Comparison of ENCODE assay signal across 12 cellular contexts in genomic region chr17:79842136-79842655, GRCh38. TPM values are rescaled to one million over a fixed set of nuclear protein-coding genes. Genes with fewer than 3 reads are reported as not detected.
DNase-seq lines count a peak whose midpoint lies in the region; ATAC-seq and TF ChIP-seq lines count a peak whose summit lies in the region.
"Had no signal": no experiment of that assay in that cellular context is flagged by ENCODE, and none has a peak within 500 bp of the region (broad histone marks: within the 10 kb centered on the region; RNA-seq: fewer than 3 reads in every experiment).

No MANE protein-coding gene starts in this region.

- H3K4me3 ChIP-seq in stomach: peak overlapping the region in 2 of 4 donors; percentile 50 to 56

- no peaks in the 10 kb centered on the region for H3K9me3 Mint-ChIP-seq in T-helper 1 cell treated with Interleukin-12 subunit alpha and Interleukin-12 subunit beta and Interleukin-4 antibody, amounts not matched to agents 30 μg/mL and 1 μg/mL, for 36 hours
- H3K9me3 Mint-ChIP-seq in WTC11: no peaks in the 10 kb centered on the region
- no peaks in the 10 kb centered on the region for H3K9me3 Mint-ChIP-seq in stimulated activated memory B cell treated with anti-CD40 and anti-IgM and Interleukin-4, amounts not matched to agents 10 μg/mL and 1 μg/mL and 100 μg/mL, for 72 hours

- POLR2A ChIA-PET in WTC11 (lab: Charles Lee): interaction anchor here (0.6 to 1.7 kb wide), 4 partner anchors 88 to 1060 kb away, joined by 3 to 5 read pairs (median 3); no protein-coding TSS in a partner anchor

- H3K4me3 Mint-ChIP-seq in T-helper 1 cell treated with Interleukin-12 subunit alpha and Interleukin-12 subunit beta and Interleukin-4 antibody, amounts not matched to agents 30 μg/mL and 1 μg/mL, for 36 hours: peak overlapping the region; percentile 51
- H3K4me3 Mint-ChIP-seq in WTC11: peak overlapping the region; percentile 54
- H3K4me3 Mint-ChIP-seq in stimulated activated memory B cell treated with anti-CD40 and anti-IgM and Interleukin-4, amounts not matched to agents 10 μg/mL and 1 μg/mL and 100 μg/mL, for 72 hours: peak overlapping the region; percentile 50

- peaks cover 44% of the 10 kb centered on the region for H3K27me3 Mint-ChIP-seq in T-helper 1 cell treated with Interleukin-12 subunit alpha and Interleukin-12 subunit beta and Interleukin-4 antibody, amounts not matched to agents 30 μg/mL and 1 μg/mL, for 36 hours (ENCODE audit: low read depth)
- peaks cover 84% of the 10 kb centered on the region for H3K27me3 Mint-ChIP-seq in WTC11 (ENCODE audit: low read depth)
- H3K27me3 Mint-ChIP-seq in stimulated activated memory B cell treated with anti-CD40 and anti-IgM and Interleukin-4, amounts not matched to agents 10 μg/mL and 1 μg/mL and 100 μg/mL, for 72 hours: peaks cover 43% of the 10 kb centered on the region

- H3K36me3 Mint-ChIP-seq in T-helper 1 cell treated with Interleukin-12 subunit alpha and Interleukin-12 subunit beta and Interleukin-4 antibody, amounts not matched to agents 30 μg/mL and 1 μg/mL, for 36 hours (ENCODE audit: low read depth): peaks cover 6% of the 10 kb centered on the region
- H3K36me3 Mint-ChIP-seq in WTC11: no peaks in the 10 kb centered on the region
- no peaks in the 10 kb centered on the region for H3K36me3 Mint-ChIP-seq in stimulated activated memory B cell treated with anti-CD40 and anti-IgM and Interleukin-4, amounts not matched to agents 10 μg/mL and 1 μg/mL and 100 μg/mL, for 72 hours

- DNase-seq in T-helper 1 cell: no peak
- DNase-seq in WTC11 (ENCODE audit: low spot score): peak; percentile 43
- peak; percentile 43 for DNase-seq in iPS-NIHi7 (ENCODE audit: extremely low spot score)
- no peak for DNase-seq in stomach
- DNase-seq: activated CD4-positive, alpha-beta T cell treated with anti-CD3 and anti-CD28 coated beads, Interleukin-2, amount 50 U/mL, for 4 hours; NCI-H446 treated with DMSO at 0.1 percent for 48 hours had no signal

- ATAC-seq in WTC11 (no peak), HG02798 (IDR thresholded peaks at IDR 0.05; ENCODE audit: poor library complexity, unreplicated experiment) (no peak), HG02981 (IDR thresholded peaks at IDR 0.05; ENCODE audit: unreplicated experiment) (no peak)
- ATAC-seq in stimulated activated memory B cell treated with anti-CD40 and anti-IgM and Interleukin-4, amounts not matched to agents 10 μg/mL and 1 μg/mL and 100 μg/mL, for 72 hours: no peak

- peaks cover 19% of the 10 kb centered on the region for H3K4me1 Mint-ChIP-seq in T-helper 1 cell treated with Interleukin-12 subunit alpha and Interleukin-12 subunit beta and Interleukin-4 antibody, amounts not matched to agents 30 μg/mL and 1 μg/mL, for 36 hours (ENCODE audit: low read depth)
- peaks cover 20% of the 10 kb centered on the region for H3K4me1 Mint-ChIP-seq in WTC11
- peaks cover 57% of the 10 kb centered on the region for H3K4me1 Mint-ChIP-seq in stimulated activated memory B cell treated with anti-CD40 and anti-IgM and Interleukin-4, amounts not matched to agents 10 μg/mL and 1 μg/mL and 100 μg/mL, for 72 hours

- peaks cover 31 to 76% (median 46%) of the 10 kb centered on the region in 3 donors for H3K27me3 ChIP-seq in stomach

- CTCF ChIA-PET in WTC11 (lab: Charles Lee): interaction anchor here (0.6 to 9.0 kb wide), 22 partner anchors 7 to 814 kb away, joined by 3 to 221 read pairs (median 8); partner anchors contain the start of gene CBX8

- WGBS in stomach, 5 donors: 6 to 14% (median 8%) methylated on average over 13 to 20 of the region's 20 CpGs

- peaks cover 66 to 78% (median 75%) of the 10 kb centered on the region in 4 donors for H3K4me1 ChIP-seq in stomach

- peak overlapping the region; percentile 49 for H3K27ac Mint-ChIP-seq in T-helper 1 cell treated with Interleukin-12 subunit alpha and Interleukin-12 subunit beta and Interleukin-4 antibody, amounts not matched to agents 30 μg/mL and 1 μg/mL, for 36 hours
- no peak overlapping the region for H3K27ac Mint-ChIP-seq in WTC11
- H3K27ac Mint-ChIP-seq in stimulated activated memory B cell treated with anti-CD40 and anti-IgM and Interleukin-4, amounts not matched to agents 10 μg/mL and 1 μg/mL and 100 μg/mL, for 72 hours: peak overlapping the region; percentile 35

- TF ChIP-seq EP300 in stomach (IDR thresholded peaks at IDR 0.05): no peak

- no peak for TF ChIP-seq CTCF in WTC11 (IDR thresholded peaks at IDR 0.05)
- no peak for TF ChIP-seq CTCF in stomach (IDR thresholded peaks at IDR 0.05)

- no peak for TF ChIP-seq POLR2A in stomach (IDR thresholded peaks at IDR 0.05)

- H3K9me3 ChIP-seq in stomach: no peaks in the 10 kb centered on the region
- H3K9me3 ChIP-seq: SJCRH30, upper lobe of left lung had no signal

- no peaks in the 10 kb centered on the region for H3K36me3 ChIP-seq in stomach
- H3K36me3 ChIP-seq: SJCRH30, upper lobe of left lung had no signal

- intact Hi-C loops in stomach (cut with DNase I; ENCODE audit: low total_unique reads): no loop called here

- H3K27ac ChIP-seq in stomach: no peak overlapping the region
- H3K27ac ChIP-seq: SJCRH30, upper lobe of left lung had no signal

TF ChIP-seq in WTC11, 78 proteins besides CTCF, POLR2A, EP300 and RAD21:
- TF ChIP-seq CREM (CRISPR knock-in tag; IDR thresholded peaks at IDR 0.05) (no peak), FOXP1 (CRISPR knock-in tag; IDR thresholded peaks at IDR 0.05; ENCODE audit: borderline replicate concordance) (no peak)
- TF ChIP-seq, protein P1, sequence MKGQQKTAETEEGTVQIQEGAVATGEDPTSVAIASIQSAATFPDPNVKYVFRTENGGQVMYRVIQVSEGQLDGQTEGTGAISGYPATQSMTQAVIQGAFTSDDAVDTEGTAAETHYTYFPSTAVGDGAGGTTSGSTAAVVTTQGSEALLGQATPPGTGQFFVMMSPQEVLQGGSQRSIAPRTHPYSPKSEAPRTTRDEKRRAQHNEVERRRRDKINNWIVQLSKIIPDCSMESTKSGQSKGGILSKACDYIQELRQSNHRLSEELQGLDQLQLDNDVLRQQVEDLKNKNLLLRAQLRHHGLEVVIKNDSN (CRISPR knock-in tag; IDR thresholded peaks at IDR 0.05): no peak
- TF ChIP-seq, protein P2, sequence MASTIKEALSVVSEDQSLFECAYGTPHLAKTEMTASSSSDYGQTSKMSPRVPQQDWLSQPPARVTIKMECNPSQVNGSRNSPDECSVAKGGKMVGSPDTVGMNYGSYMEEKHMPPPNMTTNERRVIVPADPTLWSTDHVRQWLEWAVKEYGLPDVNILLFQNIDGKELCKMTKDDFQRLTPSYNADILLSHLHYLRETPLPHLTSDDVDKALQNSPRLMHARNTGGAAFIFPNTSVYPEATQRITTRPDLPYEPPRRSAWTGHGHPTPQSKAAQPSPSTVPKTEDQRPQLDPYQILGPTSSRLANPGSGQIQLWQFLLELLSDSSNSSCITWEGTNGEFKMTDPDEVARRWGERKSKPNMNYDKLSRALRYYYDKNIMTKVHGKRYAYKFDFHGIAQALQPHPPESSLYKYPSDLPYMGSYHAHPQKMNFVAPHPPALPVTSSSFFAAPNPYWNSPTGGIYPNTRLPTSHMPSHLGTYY (CRISPR knock-in tag; IDR thresholded peaks at IDR 0.05): no peak
- TF ChIP-seq, protein P3, sequence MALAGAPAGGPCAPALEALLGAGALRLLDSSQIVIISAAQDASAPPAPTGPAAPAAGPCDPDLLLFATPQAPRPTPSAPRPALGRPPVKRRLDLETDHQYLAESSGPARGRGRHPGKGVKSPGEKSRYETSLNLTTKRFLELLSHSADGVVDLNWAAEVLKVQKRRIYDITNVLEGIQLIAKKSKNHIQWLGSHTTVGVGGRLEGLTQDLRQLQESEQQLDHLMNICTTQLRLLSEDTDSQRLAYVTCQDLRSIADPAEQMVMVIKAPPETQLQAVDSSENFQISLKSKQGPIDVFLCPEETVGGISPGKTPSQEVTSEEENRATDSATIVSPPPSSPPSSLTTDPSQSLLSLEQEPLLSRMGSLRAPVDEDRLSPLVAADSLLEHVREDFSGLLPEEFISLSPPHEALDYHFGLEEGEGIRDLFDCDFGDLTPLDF (CRISPR knock-in tag; IDR thresholded peaks at IDR 0.05): no peak

RNA-seq across cellular contexts. Expression of gene CBX4, which starts 3.0 kb away (rescaled TPM):
- 3.2 to 3.9 TPM (median 3.3 TPM) in 3 replicates for total RNA-seq in WTC11 (2021)
- total RNA-seq in stomach: 1 to 10 TPM; 1.8 to 9.8 (median 7.8) TPM
- 10 to 100 TPM in 1 of 3 donors, 1 to 10 TPM in 2; 7.6 to 10.6 (median 9.3) TPM for polyA plus RNA-seq in stomach

RNA-seq across cellular contexts. Expression of gene CBX8, which starts 45.3 kb away (rescaled TPM):
- total RNA-seq in WTC11 (2021): 1.8 to 2.1 TPM (median 2.0 TPM) in 3 replicates
- 100 to 1,000 TPM in 1 of 5 donors, 10 to 100 TPM in 1, 1 to 10 TPM in 1, not detected in 2; 2.8 to 140 (median 12.0) TPM for total RNA-seq in stomach
- polyA plus RNA-seq in stomach: 1 to 10 TPM in 2 of 3 donors, under 1 TPM in 1; 0.76 to 3.4 (median 1.4) TPM

Comparison
In these comparisons a context has a peak if more than half of its experiments do, and no peak if none do; other contexts are left out.
1. DNase-seq: peak in WTC11 (single experiment) and iPS-NIHi7 (single experiment); none in T-helper 1 cell (0 of 5) and stomach (single experiment).
2. Peak in every context shown above with its lines, with median percentiles within 50 percentile points of each other: H3K4me3 Mint-ChIP-seq.